In genomic region chr13:72808917-72809500, GRCh38 we compare ENCODE assay signal across 9 cellular contexts. TPM values are rescaled to one million over a fixed set of nuclear protein-coding genes. Genes with fewer than 3 reads are reported as not detected.
DNase-seq lines count a peak whose midpoint lies in the region; ATAC-seq and TF ChIP-seq lines count a peak whose summit lies in the region.
"Had no signal": no experiment of that assay in that cellular context is flagged by ENCODE, and none has a peak within 500 bp of the region (broad histone marks: within the 10 kb centered on the region; RNA-seq: fewer than 3 reads in every experiment).

No MANE protein-coding gene starts in this region.

- H3K4me3 ChIP-seq in BJ (ENCODE audit: low read depth, low read length) = no peak overlapping the region
- no peak overlapping the region for H3K4me3 ChIP-seq in HL-60 (replicated peaks; ENCODE audit: insufficient read depth, low read length)
- H3K4me3 ChIP-seq in astrocyte of the spinal cord (ENCODE audit: low read depth, low read length) = no peak overlapping the region
- H3K4me3 ChIP-seq in right lobe of liver = no peak overlapping the region
- no peak overlapping the region for H3K4me3 ChIP-seq in HAP-1

- intact Hi-C loops in right lobe of liver (cut with DNase I) = no loop called here

- H3K9me3 ChIP-seq in right lobe of liver = no peaks in the 10 kb centered on the region
- H3K9me3 ChIP-seq in HAP-1 = no peaks in the 10 kb centered on the region

- no peak for TF ChIP-seq POLR2A in right lobe of liver (IDR thresholded peaks at IDR 0.05)

- no peaks in the 10 kb centered on the region; the same call in 1 of the 2 replicates for H3K36me3 ChIP-seq in BJ (ENCODE audit: control insufficient read depth, insufficient read depth, low read length)
- H3K36me3 ChIP-seq in right lobe of liver = no peaks in the 10 kb centered on the region
- no peaks in the 10 kb centered on the region for H3K36me3 ChIP-seq in HAP-1 (replicated peaks)

- H3K27ac ChIP-seq in HL-60 (replicated peaks) = peak overlapping the region; percentile 35
- no peak overlapping the region for H3K27ac ChIP-seq in right lobe of liver

- POLR2A ChIA-PET in BJ (lab: Charles Lee) = interaction anchor here (0.5 to 0.6 kb wide), 2 partner anchors 871 to 1003 kb away, joined by 6 to 9 read pairs; no protein-coding TSS in a partner anchor

- in situ Hi-C loops in astrocyte of the spinal cord (cut with HindIII; ENCODE audit: low sequenced_read_pairs) (no loop called here), HAP-1 (cut with MboI; ENCODE audit: low sequenced_read_pairs) (loop anchor here (25.0 kb wide), 1 partner anchor 903 kb away; no protein-coding TSS in a partner anchor)

- TF ChIP-seq CTCF in BJ (IDR thresholded peaks at IDR 0.05; ENCODE audit: insufficient read depth, low read depth, low read length) = peak; percentile 34; the same call in 1 of the 2 replicates
- no peak for TF ChIP-seq CTCF in HL-60 (IDR thresholded peaks at IDR 0.05; ENCODE audit: insufficient read depth, low read length)
- peak; percentile 42 for TF ChIP-seq CTCF in astrocyte of the spinal cord (IDR thresholded peaks at IDR 0.05; ENCODE audit: low read depth, low read length)
- peak in 3 of 4 donors; percentile 62 to 69 (median 65) for TF ChIP-seq CTCF in right lobe of liver (IDR thresholded peaks at IDR 0.05)

- peak in 3 of 4 donors; percentile 44 to 46 (median 46) for ATAC-seq in right lobe of liver

- CTCF ChIA-PET in BJ (lab: Yijun Ruan, JAX) = interaction anchor here (1.4 to 1.5 kb wide), 2 partner anchors 898 to 902 kb away, joined by 3 to 4 read pairs; no protein-coding TSS in a partner anchor

- 0% methylated on average over 1 of the region's 1 CpG for WGBS in right lobe of liver (ENCODE audit: insufficient coverage, low coverage, low lambda C conversion rate, missing lambda C conversion rate)

- H3K27me3 ChIP-seq in BJ (ENCODE audit: control insufficient read depth, insufficient read depth, low read length) (no peaks in the 10 kb centered on the region), HL-60 (ENCODE audit: insufficient read depth, poor library complexity, severe bottlenecking) (no peaks in the 10 kb centered on the region), right lobe of liver (no peaks in the 10 kb centered on the region), HAP-1 (ENCODE audit: low read depth) (no peaks in the 10 kb centered on the region)

- no peaks in the 10 kb centered on the region for H3K4me1 ChIP-seq in right lobe of liver
- peaks cover 3% of the 10 kb centered on the region; the same call in 1 of the 2 replicates for H3K4me1 ChIP-seq in HAP-1

- DNase-seq in BJ (ENCODE audit: low read depth) (no peak), HL-60 (ENCODE audit: low read depth in 1 of 2, low spot score in 1 of 2) (no peak), astrocyte of the spinal cord (ENCODE audit: low read depth, low spot score) (peak; percentile 26), right lobe of liver (no peak), HAP-1 (ENCODE audit: low spot score in 2 of 2) (no peak), dedifferentiated amniotic fluid mesenchymal stem cell (ENCODE audit: extremely low spot score) (no peak), SHP77 (lab: John Stamatoyannopoulos, UW) (no peak)
- DNase-seq in activated CD4-positive, alpha-beta T cell treated with anti-CD3 and anti-CD28 coated beads for 4 hours = no peak
- DNase-seq: activated CD4-positive, alpha-beta T cell treated with anti-CD3 and anti-CD28 coated beads for 1 hour had no signal

RNA-seq across cellular contexts. Expression of gene PIBF1, which starts 27.1 kb away (rescaled TPM):
- polyA plus RNA-seq in BJ (2011; rRNA removed) = 1.7 and 4.1 TPM in 2 replicates
- 4.2 and 5.1 TPM in 2 replicates for polyA minus RNA-seq in BJ (2011; rRNA and poly(A)+ RNA removed)
- total RNA-seq in right lobe of liver = 10 to 100 TPM in 2 of 6 experiments, 1 to 10 TPM in 4; 5.3 to 10.9 (median 7.8) TPM

RNA-seq across cellular contexts. Expression of gene DIS3, which starts 27.3 kb away (rescaled TPM):
- 15.8 and 23.4 TPM in 2 replicates for polyA plus RNA-seq in BJ (2011; rRNA removed)
- 8.9 and 12.2 TPM in 2 replicates for polyA minus RNA-seq in BJ (2011; rRNA and poly(A)+ RNA removed)
- total RNA-seq in right lobe of liver = 10 to 100 TPM; 11.3 to 14.6 (median 14.1) TPM
